ENCODE assay signal across 1 cellular context in the genomic region with DNA sequence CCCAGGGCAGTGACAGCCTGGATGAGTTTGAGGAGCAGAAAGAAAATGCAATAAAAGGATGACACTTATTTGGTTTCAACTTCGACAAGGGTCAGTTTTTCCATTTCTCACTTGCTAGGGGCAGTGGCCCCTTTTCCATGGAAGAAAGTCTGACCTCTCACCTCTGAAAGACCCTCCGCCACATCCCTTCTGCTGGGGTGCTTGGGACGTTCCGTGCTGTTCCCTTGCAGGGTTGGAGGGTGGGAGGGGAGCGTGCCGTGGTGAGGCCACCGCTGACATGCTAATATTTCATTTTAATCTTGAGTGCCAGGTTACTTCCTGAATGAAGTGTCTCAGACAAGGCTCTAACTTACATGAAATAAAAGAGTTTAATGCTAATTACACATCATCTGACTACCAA.
TF ChIP-seq lines count a peak whose summit lies in the region.

No MANE protein-coding gene starts in this region.

TF ChIP-seq in H1, 55 proteins besides CTCF, POLR2A, EP300 and RAD21:
- TF ChIP-seq CTBP2 (IDR thresholded peaks at IDR 0.05; ENCODE audit: borderline replicate concordance, insufficient read depth, insufficient read length, low read length) (no peak), KDM1A (IDR thresholded peaks at IDR 0.05; ENCODE audit: borderline replicate concordance, low read length) (no peak), RBBP5 (IDR thresholded peaks at IDR 0.05; ENCODE audit: borderline replicate concordance, low read depth, low read length) (no peak), CHD2 (IDR thresholded peaks at IDR 0.05; ENCODE audit: low read length) (no peak), JUN (IDR thresholded peaks at IDR 0.05; ENCODE audit: low read depth, low read length) (no peak), SUZ12 (IDR thresholded peaks at IDR 0.05; ENCODE audit: low read length) (no peak), POLR2AphosphoS5 (IDR thresholded peaks at IDR 0.05; ENCODE audit: low read depth, low read length) (no peak), SRF (IDR thresholded peaks at IDR 0.05; ENCODE audit: low read depth, low read length) (no peak), SAP30 (IDR thresholded peaks at IDR 0.05; ENCODE audit: insufficient read depth, insufficient replicate concordance, low read length) (no peak)
- TF ChIP-seq, protein P1, sequence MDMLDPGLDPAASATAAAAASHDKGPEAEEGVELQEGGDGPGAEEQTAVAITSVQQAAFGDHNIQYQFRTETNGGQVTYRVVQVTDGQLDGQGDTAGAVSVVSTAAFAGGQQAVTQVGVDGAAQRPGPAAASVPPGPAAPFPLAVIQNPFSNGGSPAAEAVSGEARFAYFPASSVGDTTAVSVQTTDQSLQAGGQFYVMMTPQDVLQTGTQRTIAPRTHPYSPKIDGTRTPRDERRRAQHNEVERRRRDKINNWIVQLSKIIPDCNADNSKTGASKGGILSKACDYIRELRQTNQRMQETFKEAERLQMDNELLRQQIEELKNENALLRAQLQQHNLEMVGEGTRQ (IDR thresholded peaks at IDR 0.05; ENCODE audit: low read length), result no peak
